In the genomic region with DNA sequence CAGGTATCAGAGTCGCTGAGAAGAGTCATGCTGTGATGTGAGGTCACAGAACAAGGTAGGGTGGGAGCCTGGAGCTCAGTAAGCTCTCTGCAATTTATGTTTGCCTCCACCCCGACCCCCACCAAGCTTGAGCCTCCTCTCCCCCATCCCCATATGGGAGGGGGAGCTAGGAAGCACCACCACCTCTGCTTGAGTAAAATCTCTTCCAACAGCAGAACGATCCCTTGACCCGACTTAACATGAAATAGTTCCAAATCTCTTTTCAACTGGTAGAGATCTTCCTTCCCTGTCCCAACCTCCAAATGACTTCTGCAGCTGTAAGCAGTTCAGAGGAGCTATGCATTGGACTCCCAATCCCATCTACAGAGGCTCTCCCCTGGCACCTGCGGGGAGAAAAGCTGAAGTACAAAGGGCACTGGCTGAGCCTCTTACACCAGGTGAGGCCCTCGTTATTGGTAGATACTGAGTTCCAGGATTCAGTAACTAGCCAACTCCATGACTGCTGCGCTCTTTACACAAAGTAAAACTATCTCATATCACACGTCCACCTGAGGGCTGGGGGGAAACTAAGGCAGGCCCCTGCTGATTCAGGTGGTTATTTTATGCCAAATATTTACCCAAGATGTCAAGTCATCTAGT, we compare ENCODE assay signal across 8 cellular contexts. TPM values are rescaled to one million over a fixed set of nuclear protein-coding genes. Genes with fewer than 3 reads are reported as not detected.
A peak's percentile ranks its signal among the peaks of the same experiment; 100 is the strongest.
DNase-seq lines count a peak whose midpoint lies in the region; TF ChIP-seq lines count a peak whose summit lies in the region.

No MANE protein-coding gene starts in this region.

- DNase-seq in stimulated activated CD4-positive, alpha-beta T cell treated with anti-CD3 and anti-CD28 coated beads, Interleukin-15, amount 100 ng/mL, for 24 hours: peak; percentile 39
- DNase-seq in stimulated activated CD4-positive, alpha-beta T cell treated with anti-CD3 and anti-CD28 coated beads, Interleukin-4, amount 100 ng/mL, for 4 hours: no peak
- no peak for DNase-seq in T-helper 2 cell treated with Interferon-gamma antibody and Interleukin-4, amounts not matched to agents 5 μg/mL and 100 μg/mL, for 36 hours (ENCODE audit: low spot score)
- DNase-seq in esophagus squamous epithelium (lab: John Stamatoyannopoulos, UW) (no peak), NCI-H524 treated with DMSO at 0.1 percent for 48 hours (lab: John Stamatoyannopoulos, UW) (no peak), NAMALWA (ENCODE audit: low spot score) (no peak), MV-4-11 (lab: John Stamatoyannopoulos, UW) (no peak)

- peaks cover 15 to 41% (median 28%) of the 10 kb centered on the region in 3 donors for H3K36me3 ChIP-seq in esophagus squamous epithelium
- peaks cover 36% of the 10 kb centered on the region for H3K36me3 ChIP-seq in rectal smooth muscle tissue (ENCODE audit: control insufficient read depth, insufficient read depth, low read length)

- H3K27ac ChIP-seq in esophagus squamous epithelium (peak overlapping the region; percentile 66 to 100 (median 98)), rectal smooth muscle tissue (ENCODE audit: low read depth, low read length) (peak overlapping the region; percentile 61)

- peak overlapping the region; percentile 85 for H3K27ac Mint-ChIP-seq in T-helper 2 cell treated with Interferon-gamma antibody and Interleukin-4, amounts not matched to agents 5 μg/mL and 100 μg/mL, for 36 hours

- peaks cover 47% of the 10 kb centered on the region for H3K36me3 Mint-ChIP-seq in T-helper 2 cell treated with Interferon-gamma antibody and Interleukin-4, amounts not matched to agents 5 μg/mL and 100 μg/mL, for 36 hours (ENCODE audit: low read depth)

- no peaks in the 10 kb centered on the region for H3K9me3 Mint-ChIP-seq in T-helper 2 cell treated with Interferon-gamma antibody and Interleukin-4, amounts not matched to agents 5 μg/mL and 100 μg/mL, for 36 hours

- no peaks in the 10 kb centered on the region for H3K27me3 ChIP-seq in esophagus squamous epithelium
- H3K27me3 ChIP-seq in rectal smooth muscle tissue (ENCODE audit: control insufficient read depth, insufficient read depth, low read length): no peaks in the 10 kb centered on the region

- no peaks in the 10 kb centered on the region for H3K9me3 ChIP-seq in esophagus squamous epithelium

- H3K4me1 Mint-ChIP-seq in T-helper 2 cell treated with Interferon-gamma antibody and Interleukin-4, amounts not matched to agents 5 μg/mL and 100 μg/mL, for 36 hours (ENCODE audit: low read depth): peaks cover 18% of the 10 kb centered on the region

- 33 to 41% methylated on average over 8 of the region's 8 CpGs for WGBS in esophagus squamous epithelium, 2 donors

- peak overlapping the region; percentile 100 for H3K4me3 Mint-ChIP-seq in T-helper 2 cell treated with Interferon-gamma antibody and Interleukin-4, amounts not matched to agents 5 μg/mL and 100 μg/mL, for 36 hours

- no peak for TF ChIP-seq CTCF in esophagus squamous epithelium (IDR thresholded peaks at IDR 0.05)

- H3K4me3 ChIP-seq in esophagus squamous epithelium (peak overlapping the region; percentile 91 to 99 (median 97)), rectal smooth muscle tissue (ENCODE audit: low read length) (peak overlapping the region; percentile 95)

- peaks cover 10% of the 10 kb centered on the region for H3K27me3 Mint-ChIP-seq in T-helper 2 cell treated with Interferon-gamma antibody and Interleukin-4, amounts not matched to agents 5 μg/mL and 100 μg/mL, for 36 hours (ENCODE audit: low read depth)

- peak in 1 of 4 donors; percentile 1 for TF ChIP-seq POLR2A in esophagus squamous epithelium (IDR thresholded peaks at IDR 0.05)

- H3K4me1 ChIP-seq in esophagus squamous epithelium (peaks cover 14 to 48% (median 16%) of the 10 kb centered on the region in 3 donors), rectal smooth muscle tissue (ENCODE audit: control insufficient read depth, insufficient read depth, low read length) (peaks cover 4% of the 10 kb centered on the region)

- intact Hi-C loops in esophagus squamous epithelium (cut with DNase I): no loop called here

- peak overlapping the region; percentile 33 for H3K9ac ChIP-seq in rectal smooth muscle tissue (ENCODE audit: low read length)

RNA-seq across cellular contexts. Expression of a gene that starts 3.4 kb away (rescaled TPM):
- total RNA-seq in esophagus squamous epithelium: 1,000 to 10,000 TPM; 3,349 to 6,664 (median 4,433) TPM

RNA-seq across cellular contexts. Expression of a gene that starts 19.0 kb away (rescaled TPM):
- 1 to 10 TPM in 3 of 4 donors, not detected in 1; 1.1 to 2.3 (median 1.8) TPM for total RNA-seq in esophagus squamous epithelium

RNA-seq across cellular contexts. Expression of a gene that starts 43.0 kb away (rescaled TPM):
- total RNA-seq in esophagus squamous epithelium: 10 to 100 TPM; 17.3 to 32.2 (median 26.1) TPM
